In the genomic region with DNA sequence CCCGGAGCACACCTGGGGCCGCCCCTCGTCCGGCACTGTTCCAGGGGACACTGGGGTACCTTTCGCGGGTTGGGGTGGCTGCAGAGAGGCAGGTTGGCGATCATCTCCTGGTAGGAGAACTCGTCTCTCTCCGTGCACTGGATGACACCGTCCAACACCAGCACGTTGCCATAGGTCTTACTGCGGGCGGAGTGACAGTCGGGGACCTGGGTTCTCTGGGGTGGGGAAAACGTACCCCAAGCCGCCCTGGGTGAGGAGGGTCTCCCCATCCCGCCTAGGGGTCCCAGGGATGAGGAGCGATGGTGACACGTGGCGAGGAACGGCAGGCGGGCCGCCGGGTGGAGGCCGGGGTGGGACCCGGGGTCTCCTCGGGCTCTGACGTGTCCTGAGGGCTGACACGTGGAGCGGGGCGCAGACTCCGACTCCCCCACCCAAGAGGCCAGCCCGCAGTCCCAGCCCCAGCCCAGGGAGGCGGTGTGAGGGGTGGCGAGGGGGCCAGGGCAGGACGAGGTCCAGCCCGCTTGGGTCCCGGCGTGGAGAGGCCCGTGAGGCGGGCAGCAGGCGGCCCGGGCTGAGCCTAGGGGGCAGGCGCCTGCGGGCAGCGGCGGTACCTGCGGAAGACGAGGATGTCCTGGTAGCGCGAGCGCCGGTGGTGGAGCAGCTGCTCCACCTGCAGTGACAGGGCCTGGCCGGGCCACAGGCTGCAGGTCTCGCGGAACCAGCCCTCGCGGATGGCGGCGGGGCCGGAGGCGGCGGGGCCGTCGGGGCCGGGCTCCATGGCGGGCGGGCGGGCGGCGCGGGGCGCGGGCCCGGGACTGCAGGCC, we compare ENCODE assay signal across 9 cellular contexts. TPM values are rescaled to one million over a fixed set of nuclear protein-coding genes. Genes with fewer than 3 reads are reported as not detected.
DNase-seq lines count a peak whose midpoint lies in the region; ATAC-seq and TF ChIP-seq lines count a peak whose summit lies in the region.
"Had no signal": no experiment of that assay in that cellular context is flagged by ENCODE, and none has a peak within 500 bp of the region (broad histone marks: within the 10 kb centered on the region; RNA-seq: fewer than 3 reads in every experiment).

No MANE protein-coding gene starts in this region.

- H3K9me3 ChIP-seq in ovary, result no peaks in the 10 kb centered on the region

- peak overlapping the region; percentile 94 for H3K27ac Mint-ChIP-seq in activated T-cell treated with anti-CD3 and anti-CD28 coated beads, Interleukin-2, amount 50 U/mL, for 24 hours
- H3K27ac Mint-ChIP-seq in T-cell, result peak overlapping the region; percentile 79 to 86

- no peaks in the 10 kb centered on the region for H3K27me3 ChIP-seq in ovary

- peaks cover 18% of the 10 kb centered on the region for H3K4me1 ChIP-seq in ovary (ENCODE audit: insufficient read depth)

- peak overlapping the region; percentile 0 to 11 for H3K27ac ChIP-seq in ovary

- ATAC-seq in HG02970 (IDR thresholded peaks at IDR 0.05; ENCODE audit: low FRiP score, unreplicated experiment), result peak; percentile 14
- peak; percentile 30 to 42 (median 34) for ATAC-seq in T-cell (replicated peaks in 1 of 4)

- H3K4me1 Mint-ChIP-seq in activated T-cell treated with anti-CD3 and anti-CD28 coated beads, Interleukin-2, amount 50 U/mL, for 24 hours (ENCODE audit: low read depth), result peaks cover 54% of the 10 kb centered on the region
- H3K4me1 Mint-ChIP-seq in T-cell, result peaks cover 28 to 41% (median 35%) of the 10 kb centered on the region in 3 donors

- WGBS in ovary, 3 donors, result 1 to 2% (median 2%) methylated on average over 26 to 75 of the region's 75 CpGs

- TF ChIP-seq POLR2A in erythroblast (IDR thresholded peaks at IDR 0.05; ENCODE audit: low read length), result no peak
- TF ChIP-seq POLR2A in ovary (IDR thresholded peaks at IDR 0.05), result no peak

- CTCF ChIA-PET in T-cell (lab: Charles Lee), result interaction anchor here (0.5 to 4.6 kb wide), 4 partner anchors 22 to 1116 kb away, joined by 3 to 30 read pairs (median 7); no protein-coding TSS in a partner anchor

- DNase-seq in activated T-cell treated with anti-CD3 and anti-CD28 coated beads, Interleukin-2, amount 50 U/mL, for 24 hours, result no peak
- DNase-seq in activated T-cell treated with anti-CD3 and anti-CD28 coated beads for 4 hours, result no peak
- DNase-seq in T-cell, result peak in 5 of 34 experiments; percentile 5 to 23 (median 9)
- DNase-seq in erythroblast (lab: John Stamatoyannopoulos, UW), result peak; percentile 41 to 68
- peak in 1 of 5 donors; percentile 31 for DNase-seq in ovary
- no peak for DNase-seq in H4 (ENCODE audit: low spot score)
- DNase-seq in superior temporal gyrus (ENCODE audit: extremely low spot score), result no peak

- no peaks in the 10 kb centered on the region for H3K36me3 ChIP-seq in ovary

- no peak for TF ChIP-seq EP300 in ovary (IDR thresholded peaks at IDR 0.05)

- intact Hi-C loops in ovary (cut with DNase I), result no loop called here

- no peak for TF ChIP-seq CTCF in ovary (IDR thresholded peaks at IDR 0.05)

- peak overlapping the region; percentile 96 for H3K4me3 Mint-ChIP-seq in activated T-cell treated with anti-CD3 and anti-CD28 coated beads, Interleukin-2, amount 50 U/mL, for 24 hours
- peak overlapping the region; percentile 87 to 92 (median 92) for H3K4me3 Mint-ChIP-seq in T-cell

- peak overlapping the region; percentile 98 for H3K4me3 ChIP-seq in ovary

- no peaks in the 10 kb centered on the region for H3K27me3 Mint-ChIP-seq in activated T-cell treated with anti-CD3 and anti-CD28 coated beads, Interleukin-2, amount 50 U/mL, for 24 hours
- H3K27me3 Mint-ChIP-seq in T-cell, result no peaks in the 10 kb centered on the region

- H3K36me3 Mint-ChIP-seq in activated T-cell treated with anti-CD3 and anti-CD28 coated beads, Interleukin-2, amount 50 U/mL, for 24 hours (ENCODE audit: low read depth), result peaks cover 84% of the 10 kb centered on the region
- H3K36me3 Mint-ChIP-seq in T-cell, result peaks cover 2% of the 10 kb centered on the region

- POLR2A ChIA-PET in T-cell (lab: Charles Lee), result interaction anchor here in 1 of 2 donors (0.6 kb wide), 1 partner anchor 19 kb away, joined by 4 read pairs; no protein-coding TSS in a partner anchor

- H3K9me3 Mint-ChIP-seq in activated T-cell treated with anti-CD3 and anti-CD28 coated beads, Interleukin-2, amount 50 U/mL, for 24 hours, result no peaks in the 10 kb centered on the region
- H3K9me3 Mint-ChIP-seq in T-cell, result no peaks in the 10 kb centered on the region

RNA-seq across cellular contexts. Expression of a gene that starts 0.4 kb away (rescaled TPM):
- total RNA-seq in T-cell, result 10 to 100 TPM; 38.0 to 78.5 (median 72.4) TPM
- total RNA-seq in ovary, result 100 to 1,000 TPM in 1 of 7 donors, 10 to 100 TPM in 6; 31.7 to 111 (median 72.5) TPM
- 10 to 100 TPM; 52.5 to 55.1 TPM for polyA plus RNA-seq in ovary
- total RNA-seq in H4 (2014; rRNA removed; shearing (Covaris generic)), result 28.1 and 30.4 TPM in 2 replicates

RNA-seq across cellular contexts. Expression of a gene that starts 12.3 kb away (rescaled TPM):
- under 1 TPM in 2 of 5 donors, not detected in 3; 0.33 to 0.38 TPM for total RNA-seq in T-cell
- under 1 TPM in 1 of 7 donors, not detected in 6; 0.10 TPM for total RNA-seq in ovary
- under 1 TPM in 1 of 2 donors, not detected in 1; 0.08 TPM for polyA plus RNA-seq in ovary
- total RNA-seq in H4 (2014; rRNA removed; shearing (Covaris generic)), result not detected in 2 replicates
- total RNA-seq: glomerular endothelial cell had no signal

RNA-seq across cellular contexts. Expression of a gene that starts 40.3 kb away (rescaled TPM):
- total RNA-seq in T-cell (10 to 100 TPM; 72.5 to 85.2 (median 82.1) TPM), ovary (10 to 100 TPM; 36.1 to 56.6 (median 48.6) TPM)
- polyA plus RNA-seq in ovary, result 10 to 100 TPM; 42.4 to 60.5 TPM
- 45.3 and 48.5 TPM in 2 replicates for total RNA-seq in H4 (2014; rRNA removed; shearing (Covaris generic))

RNA-seq across cellular contexts. Expression of a gene that starts 46.9 kb away (rescaled TPM):
- total RNA-seq in T-cell (100 to 1,000 TPM; 137 to 183 (median 160) TPM), ovary (100 to 1,000 TPM; 106 to 169 (median 143) TPM)
- polyA plus RNA-seq in ovary, result 100 to 1,000 TPM; 113 to 175 TPM
- 47.7 and 67.2 TPM in 2 replicates for total RNA-seq in H4 (2014; rRNA removed; shearing (Covaris generic))

Comparison
In these comparisons a context has a peak if more than half of its experiments do, and no peak if none do; other contexts are left out.
1. DNase-seq: peak in erythroblast (2 of 2); none in activated T-cell treated with anti-CD3 and anti-CD28 coated beads, Interleukin-2, amount 50 U/mL, for 24 hours (single experiment), activated T-cell treated with anti-CD3 and anti-CD28 coated beads for 4 hours (single experiment), H4 (single experiment) and superior temporal gyrus (single experiment).